Comparison of ENCODE assay signal across 17 cellular contexts in genomic region chr1:51298322-51298705, GRCh38.
"Had no signal": no experiment of that assay in that cellular context is flagged by ENCODE, and none has a peak within 500 bp of the region (broad histone marks: within the 10 kb centered on the region; RNA-seq: fewer than 3 reads in every experiment).

No MANE protein-coding gene starts in this region.

- H3K9me3 Mint-ChIP-seq: activated CD4-positive, alpha-beta memory T cell treated with anti-CD3 and anti-CD28 coated beads for 36 hours; activated naive CD4-positive, alpha-beta T cell treated with anti-CD3 and anti-CD28 coated beads, Interleukin-2, amount 50 U/mL, for 72 hours; activated T-cell treated with anti-CD3 and anti-CD28 coated beads, Interleukin-2, amount 50 U/mL, for 4 hours; naive B cell had no signal

- H3K27me3 ChIP-seq: brain microvascular endothelial cell, heart left ventricle had no signal

- H3K4me3 ChIP-seq: heart left ventricle, lower lobe of right lung had no signal

- DNase-seq: activated CD4-positive, alpha-beta memory T cell treated with anti-CD3 and anti-CD28 coated beads for 36 hours; activated CD4-positive, CD25-positive, alpha-beta regulatory T cell treated with anti-CD3 and anti-CD28 coated beads, Interleukin-2, amount 50 U/mL, for 72 hours; activated gamma-delta T cell; activated T-cell treated with anti-CD3 and anti-CD28 coated beads, Interleukin-2, amount 50 U/mL, for 4 hours; brain microvascular endothelial cell; cortex of kidney; heart left ventricle; lower lobe of right lung; naive B cell; posterior cingulate gyrus; stimulated activated naive CD8-positive, alpha-beta T cell treated with anti-CD3 and anti-CD28 coated beads, Interleukin-15, Interleukin-2, amounts not matched to agents 100 U/mL and 50 U/mL, for 24 hours; T1000 had no signal

- H3K27ac Mint-ChIP-seq: activated CD4-positive, alpha-beta memory T cell treated with anti-CD3 and anti-CD28 coated beads for 36 hours had no signal

- H3K36me3 Mint-ChIP-seq: activated CD4-positive, alpha-beta memory T cell treated with anti-CD3 and anti-CD28 coated beads for 36 hours; activated naive CD4-positive, alpha-beta T cell treated with anti-CD3 and anti-CD28 coated beads, Interleukin-2, amount 50 U/mL, for 72 hours; naive B cell had no signal

- FAIRE-seq: frontal cortex, islet of Langerhans, urothelium cell line had no signal

- ATAC-seq: activated naive CD4-positive, alpha-beta T cell treated with anti-CD3 and anti-CD28 coated beads, Interleukin-2, amount 50 U/mL, for 72 hours; activated T-cell treated with anti-CD3 and anti-CD28 coated beads, Interleukin-2, amount 50 U/mL, for 4 hours; stimulated activated naive CD8-positive, alpha-beta T cell treated with anti-CD3 and anti-CD28 coated beads, Interleukin-15, Interleukin-2, amounts not matched to agents 100 U/mL and 50 U/mL, for 24 hours had no signal

- H3K9me3 ChIP-seq: heart left ventricle, lower lobe of right lung had no signal

- H3K36me3 ChIP-seq: brain microvascular endothelial cell, heart left ventricle, lower lobe of right lung had no signal

- H3K27ac ChIP-seq: brain microvascular endothelial cell, epithelial cell of prostate, heart left ventricle, lower lobe of right lung had no signal

- H3K27me3 Mint-ChIP-seq: activated CD4-positive, alpha-beta memory T cell treated with anti-CD3 and anti-CD28 coated beads for 36 hours had no signal
